8 cellular contexts compared by ENCODE assay signal in the genomic region with DNA sequence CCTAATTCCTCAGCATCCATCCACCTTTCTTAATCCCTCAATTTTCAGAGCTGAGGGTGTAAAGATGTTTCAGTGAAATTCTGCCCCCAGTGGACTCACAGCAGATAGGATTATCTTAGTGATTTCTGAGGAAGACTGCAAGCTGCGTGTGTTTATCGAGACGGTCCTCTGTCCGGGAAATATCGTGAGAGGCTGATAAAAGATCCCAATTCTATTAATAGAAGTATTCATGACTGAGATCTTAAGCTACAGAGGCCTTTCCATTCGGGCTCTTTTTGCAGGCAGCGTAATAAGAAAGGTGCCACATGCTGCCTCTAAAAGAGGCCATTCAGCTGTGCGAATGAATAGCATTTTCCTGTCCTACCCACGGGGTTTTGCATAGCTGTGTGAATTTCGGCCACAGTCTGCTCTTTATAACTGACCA.
DNase-seq lines count a peak whose midpoint lies in the region; ATAC-seq and TF ChIP-seq lines count a peak whose summit lies in the region.

No MANE protein-coding gene starts in this region.

- in situ Hi-C loops in brain microvascular endothelial cell (cut with HindIII; ENCODE audit: low pct_ligation_motif_present, low sequenced_read_pairs), result no loop called here

- no peaks in the 10 kb centered on the region for H4K20me1 ChIP-seq in DOHH2 (ENCODE audit: control insufficient read depth, insufficient read depth, low read depth, low read length)
- H4K20me1 ChIP-seq in neural progenitor cell (ENCODE audit: low read depth), result no peaks in the 10 kb centered on the region

- H2AFZ ChIP-seq in neural progenitor cell (replicated peaks), result peak overlapping the region; percentile 14

- TF ChIP-seq CTCF in DOHH2 (IDR thresholded peaks at IDR 0.05; ENCODE audit: low read depth, low read length, poor library complexity, severe bottlenecking) (peak; percentile 64), brain microvascular endothelial cell (IDR thresholded peaks at IDR 0.05; ENCODE audit: low read depth, low read length, missing control alignments) (peak; percentile 60), neural progenitor cell (IDR thresholded peaks at IDR 0.05) (peak; percentile 54)

- peak overlapping the region; percentile 95 for H3K27ac Mint-ChIP-seq in neural progenitor cell

- H3K79me2 ChIP-seq in DOHH2 (ENCODE audit: control insufficient read depth, low read length) (no peaks in the 10 kb centered on the region), neural progenitor cell (ENCODE audit: low read depth) (no peaks in the 10 kb centered on the region)

- H3K9me3 Mint-ChIP-seq in neural progenitor cell, result no peaks in the 10 kb centered on the region

- no peak for ATAC-seq in HG02763 (IDR thresholded peaks at IDR 0.05; ENCODE audit: unreplicated experiment)

- H3K4me2 ChIP-seq in DOHH2 (ENCODE audit: low read length), result 0 out of 2 replicates have a peak overlapping the region, but pooled peaks have one; percentile 13
- H3K4me2 ChIP-seq in neural progenitor cell, result no peak overlapping the region

- H3K4me3 Mint-ChIP-seq in neural progenitor cell, result peak overlapping the region; percentile 76

- no peak overlapping the region for H3K4me3 ChIP-seq in DOHH2 (ENCODE audit: low read length)
- peak overlapping the region; percentile 40 for H3K4me3 ChIP-seq in brain microvascular endothelial cell (ENCODE audit: low read depth, low read length)
- no peak overlapping the region for H3K4me3 ChIP-seq in neural progenitor cell

- H3K9me3 ChIP-seq in DOHH2 (ENCODE audit: control insufficient read depth, insufficient read depth, low read length) (no peaks in the 10 kb centered on the region), neural progenitor cell (ENCODE audit: low read depth) (no peaks in the 10 kb centered on the region)

- H3F3A ChIP-seq in DOHH2 (ENCODE audit: control insufficient read depth, insufficient read depth) (no peaks in the 10 kb centered on the region), neural progenitor cell (ENCODE audit: low read depth) (no peaks in the 10 kb centered on the region)

- no peak overlapping the region for H3K9ac ChIP-seq in neural progenitor cell

- DNase-seq in LHCN-M2 (ENCODE audit: low read depth), result peak; percentile 41
- DNase-seq in brain microvascular endothelial cell, result peak; percentile 67
- DNase-seq in neural progenitor cell (ENCODE audit: low spot score), result peak; percentile 25
- DNase-seq in effector CD8-positive, alpha-beta T cell (lab: John Stamatoyannopoulos, UW), result no peak
- DNase-seq in GOT3 (lab: John Stamatoyannopoulos, UW), result no peak
- DNase-seq in T-helper 9 cell, result no peak

- H3K36me3 ChIP-seq in DOHH2 (ENCODE audit: control insufficient read depth, low read length) (no peaks in the 10 kb centered on the region), brain microvascular endothelial cell (replicated peaks) (no peaks in the 10 kb centered on the region), neural progenitor cell (no peaks in the 10 kb centered on the region)

- H3K9me2 ChIP-seq in DOHH2 (replicated peaks; ENCODE audit: control insufficient read depth, low read length), result no peaks in the 10 kb centered on the region

- peaks cover 40% of the 10 kb centered on the region for H3K4me1 Mint-ChIP-seq in neural progenitor cell

- H3K27me3 ChIP-seq in DOHH2 (ENCODE audit: control insufficient read depth, low read length) (peaks cover 12% of the 10 kb centered on the region), brain microvascular endothelial cell (replicated peaks) (no peaks in the 10 kb centered on the region), neural progenitor cell (no peaks in the 10 kb centered on the region)

- no peak overlapping the region for H3K27ac ChIP-seq in DOHH2 (ENCODE audit: low read depth, low read length)
- H3K27ac ChIP-seq in brain microvascular endothelial cell, result peak overlapping the region; percentile 90
- no peak overlapping the region for H3K27ac ChIP-seq in neural progenitor cell

- H3K27me3 Mint-ChIP-seq in neural progenitor cell (ENCODE audit: insufficient read depth, low read depth), result no peaks in the 10 kb centered on the region

- H3K36me3 Mint-ChIP-seq in neural progenitor cell, result no peaks in the 10 kb centered on the region

- H3K4me1 ChIP-seq in DOHH2 (ENCODE audit: control insufficient read depth, low read length) (peaks cover 9% of the 10 kb centered on the region), neural progenitor cell (no peaks in the 10 kb centered on the region)

Comparison
In these comparisons a context has a peak if more than half of its experiments do, and no peak if none do; other contexts are left out.
1. DNase-seq: peak in LHCN-M2 (single experiment), brain microvascular endothelial cell (single experiment) and neural progenitor cell (single experiment); none in effector CD8-positive, alpha-beta T cell (single experiment), GOT3 (single experiment) and T-helper 9 cell (single experiment).
2. Peak in every context shown above with its lines, with median percentiles within 50 percentile points of each other: CTCF ChIP-seq.